ENCODE assay signal across 1 cellular context in the genomic region with DNA sequence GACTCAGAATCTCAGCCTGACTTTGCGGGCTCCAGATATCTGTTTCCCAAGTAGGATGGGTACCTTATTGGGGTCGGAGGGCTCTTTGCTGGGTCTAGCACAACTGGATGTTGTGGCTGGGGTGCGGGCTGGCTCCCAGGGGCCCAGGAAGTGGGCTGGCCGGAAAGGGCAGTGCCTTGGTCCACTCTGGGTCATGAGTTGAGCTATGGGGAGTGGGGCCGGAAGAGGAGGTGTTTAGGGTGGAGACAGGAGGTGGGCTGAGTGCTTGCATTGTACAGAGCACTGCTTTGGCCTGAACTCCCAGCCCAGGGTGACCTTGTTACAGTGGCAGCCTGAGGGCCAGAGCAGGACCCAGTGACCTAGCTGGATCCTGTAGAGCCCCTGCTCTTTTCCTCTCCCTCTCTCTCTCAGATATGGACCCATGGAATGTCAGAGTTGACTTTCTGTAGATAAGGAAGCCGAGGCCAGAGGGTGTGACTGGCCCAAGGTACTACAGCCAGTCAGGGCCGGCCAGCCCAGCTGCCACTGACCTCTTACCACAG.
TF ChIP-seq lines count a peak whose summit lies in the region.

No MANE protein-coding gene starts in this region.

TF ChIP-seq in K562, 482 proteins besides CTCF, POLR2A, EP300 and RAD21 (continued from another document and continues in another):
- TF ChIP-seq, protein P1, sequence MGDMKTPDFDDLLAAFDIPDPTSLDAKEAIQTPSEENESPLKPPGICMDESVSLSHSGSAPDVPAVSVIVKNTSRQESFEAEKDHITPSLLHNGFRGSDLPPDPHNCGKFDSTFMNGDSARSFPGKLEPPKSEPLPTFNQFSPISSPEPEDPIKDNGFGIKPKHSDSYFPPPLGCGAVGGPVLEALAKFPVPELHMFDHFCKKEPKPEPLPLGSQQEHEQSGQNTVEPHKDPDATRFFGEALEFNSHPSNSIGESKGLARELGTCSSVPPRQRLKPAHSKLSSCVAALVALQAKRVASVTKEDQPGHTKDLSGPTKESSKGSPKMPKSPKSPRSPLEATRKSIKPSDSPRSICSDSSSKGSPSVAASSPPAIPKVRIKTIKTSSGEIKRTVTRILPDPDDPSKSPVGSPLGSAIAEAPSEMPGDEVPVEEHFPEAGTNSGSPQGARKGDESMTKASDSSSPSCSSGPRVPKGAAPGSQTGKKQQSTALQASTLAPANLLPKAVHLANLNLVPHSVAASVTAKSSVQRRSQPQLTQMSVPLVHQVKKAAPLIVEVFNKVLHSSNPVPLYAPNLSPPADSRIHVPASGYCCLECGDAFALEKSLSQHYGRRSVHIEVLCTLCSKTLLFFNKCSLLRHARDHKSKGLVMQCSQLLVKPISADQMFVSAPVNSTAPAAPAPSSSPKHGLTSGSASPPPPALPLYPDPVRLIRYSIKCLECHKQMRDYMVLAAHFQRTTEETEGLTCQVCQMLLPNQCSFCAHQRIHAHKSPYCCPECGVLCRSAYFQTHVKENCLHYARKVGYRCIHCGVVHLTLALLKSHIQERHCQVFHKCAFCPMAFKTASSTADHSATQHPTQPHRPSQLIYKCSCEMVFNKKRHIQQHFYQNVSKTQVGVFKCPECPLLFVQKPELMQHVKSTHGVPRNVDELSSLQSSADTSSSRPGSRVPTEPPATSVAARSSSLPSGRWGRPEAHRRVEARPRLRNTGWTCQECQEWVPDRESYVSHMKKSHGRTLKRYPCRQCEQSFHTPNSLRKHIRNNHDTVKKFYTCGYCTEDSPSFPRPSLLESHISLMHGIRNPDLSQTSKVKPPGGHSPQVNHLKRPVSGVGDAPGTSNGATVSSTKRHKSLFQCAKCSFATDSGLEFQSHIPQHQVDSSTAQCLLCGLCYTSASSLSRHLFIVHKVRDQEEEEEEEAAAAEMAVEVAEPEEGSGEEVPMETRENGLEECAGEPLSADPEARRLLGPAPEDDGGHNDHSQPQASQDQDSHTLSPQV (IDR thresholded peaks at IDR 0.05) = peak; percentile 58
- TF ChIP-seq ASH1L (IDR thresholded peaks at IDR 0.05; ENCODE audit: borderline replicate concordance, low read depth, partially characterized antibody) = no peak
- TF ChIP-seq, protein P2, sequence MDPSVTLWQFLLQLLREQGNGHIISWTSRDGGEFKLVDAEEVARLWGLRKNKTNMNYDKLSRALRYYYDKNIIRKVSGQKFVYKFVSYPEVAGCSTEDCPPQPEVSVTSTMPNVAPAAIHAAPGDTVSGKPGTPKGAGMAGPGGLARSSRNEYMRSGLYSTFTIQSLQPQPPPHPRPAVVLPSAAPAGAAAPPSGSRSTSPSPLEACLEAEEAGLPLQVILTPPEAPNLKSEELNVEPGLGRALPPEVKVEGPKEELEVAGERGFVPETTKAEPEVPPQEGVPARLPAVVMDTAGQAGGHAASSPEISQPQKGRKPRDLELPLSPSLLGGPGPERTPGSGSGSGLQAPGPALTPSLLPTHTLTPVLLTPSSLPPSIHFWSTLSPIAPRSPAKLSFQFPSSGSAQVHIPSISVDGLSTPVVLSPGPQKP (CRISPR knock-in tag; IDR thresholded peaks at IDR 0.05) = no peak
- TF ChIP-seq, protein P3, sequence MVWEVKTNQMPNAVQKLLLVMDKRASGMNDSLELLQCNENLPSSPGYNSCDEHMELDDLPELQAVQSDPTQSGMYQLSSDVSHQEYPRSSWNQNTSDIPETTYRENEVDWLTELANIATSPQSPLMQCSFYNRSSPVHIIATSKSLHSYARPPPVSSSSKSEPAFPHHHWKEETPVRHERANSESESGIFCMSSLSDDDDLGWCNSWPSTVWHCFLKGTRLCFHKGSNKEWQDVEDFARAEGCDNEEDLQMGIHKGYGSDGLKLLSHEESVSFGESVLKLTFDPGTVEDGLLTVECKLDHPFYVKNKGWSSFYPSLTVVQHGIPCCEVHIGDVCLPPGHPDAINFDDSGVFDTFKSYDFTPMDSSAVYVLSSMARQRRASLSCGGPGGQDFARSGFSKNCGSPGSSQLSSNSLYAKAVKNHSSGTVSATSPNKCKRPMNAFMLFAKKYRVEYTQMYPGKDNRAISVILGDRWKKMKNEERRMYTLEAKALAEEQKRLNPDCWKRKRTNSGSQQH (CRISPR knock-in tag; IDR thresholded peaks at IDR 0.05) = no peak
- TF ChIP-seq, protein P4, sequence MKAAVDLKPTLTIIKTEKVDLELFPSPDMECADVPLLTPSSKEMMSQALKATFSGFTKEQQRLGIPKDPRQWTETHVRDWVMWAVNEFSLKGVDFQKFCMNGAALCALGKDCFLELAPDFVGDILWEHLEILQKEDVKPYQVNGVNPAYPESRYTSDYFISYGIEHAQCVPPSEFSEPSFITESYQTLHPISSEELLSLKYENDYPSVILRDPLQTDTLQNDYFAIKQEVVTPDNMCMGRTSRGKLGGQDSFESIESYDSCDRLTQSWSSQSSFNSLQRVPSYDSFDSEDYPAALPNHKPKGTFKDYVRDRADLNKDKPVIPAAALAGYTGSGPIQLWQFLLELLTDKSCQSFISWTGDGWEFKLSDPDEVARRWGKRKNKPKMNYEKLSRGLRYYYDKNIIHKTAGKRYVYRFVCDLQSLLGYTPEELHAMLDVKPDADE (conservative IDR thresholded peaks at IDR 0.05; ENCODE audit: control insufficient read depth, low read depth, low read length) = 0 out of 2 replicates have a peak, but pooled peaks have one; percentile 18
- TF ChIP-seq, protein P5, sequence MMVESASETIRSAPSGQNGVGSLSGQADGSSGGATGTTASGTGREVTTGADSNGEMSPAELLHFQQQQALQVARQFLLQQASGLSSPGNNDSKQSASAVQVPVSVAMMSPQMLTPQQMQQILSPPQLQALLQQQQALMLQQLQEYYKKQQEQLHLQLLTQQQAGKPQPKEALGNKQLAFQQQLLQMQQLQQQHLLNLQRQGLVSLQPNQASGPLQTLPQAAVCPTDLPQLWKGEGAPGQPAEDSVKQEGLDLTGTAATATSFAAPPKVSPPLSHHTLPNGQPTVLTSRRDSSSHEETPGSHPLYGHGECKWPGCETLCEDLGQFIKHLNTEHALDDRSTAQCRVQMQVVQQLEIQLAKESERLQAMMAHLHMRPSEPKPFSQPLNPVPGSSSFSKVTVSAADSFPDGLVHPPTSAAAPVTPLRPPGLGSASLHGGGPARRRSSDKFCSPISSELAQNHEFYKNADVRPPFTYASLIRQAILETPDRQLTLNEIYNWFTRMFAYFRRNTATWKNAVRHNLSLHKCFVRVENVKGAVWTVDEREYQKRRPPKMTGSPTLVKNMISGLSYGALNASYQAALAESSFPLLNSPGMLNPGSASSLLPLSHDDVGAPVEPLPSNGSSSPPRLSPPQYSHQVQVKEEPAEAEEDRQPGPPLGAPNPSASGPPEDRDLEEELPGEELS (CRISPR knock-in tag; IDR thresholded peaks at IDR 0.05; ENCODE audit: borderline replicate concordance) = no peak
- TF ChIP-seq, protein P6, sequence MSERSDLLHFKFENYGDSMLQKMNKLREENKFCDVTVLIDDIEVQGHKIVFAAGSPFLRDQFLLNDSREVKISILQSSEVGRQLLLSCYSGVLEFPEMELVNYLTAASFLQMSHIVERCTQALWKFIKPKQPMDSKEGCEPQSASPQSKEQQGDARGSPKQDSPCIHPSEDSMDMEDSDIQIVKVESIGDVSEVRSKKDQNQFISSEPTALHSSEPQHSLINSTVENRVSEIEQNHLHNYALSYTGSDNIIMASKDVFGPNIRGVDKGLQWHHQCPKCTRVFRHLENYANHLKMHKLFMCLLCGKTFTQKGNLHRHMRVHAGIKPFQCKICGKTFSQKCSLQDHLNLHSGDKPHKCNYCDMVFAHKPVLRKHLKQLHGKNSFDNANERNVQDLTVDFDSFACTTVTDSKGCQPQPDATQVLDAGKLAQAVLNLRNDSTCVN (CRISPR knock-in tag; IDR thresholded peaks at IDR 0.05) = no peak
- TF ChIP-seq, protein P7, sequence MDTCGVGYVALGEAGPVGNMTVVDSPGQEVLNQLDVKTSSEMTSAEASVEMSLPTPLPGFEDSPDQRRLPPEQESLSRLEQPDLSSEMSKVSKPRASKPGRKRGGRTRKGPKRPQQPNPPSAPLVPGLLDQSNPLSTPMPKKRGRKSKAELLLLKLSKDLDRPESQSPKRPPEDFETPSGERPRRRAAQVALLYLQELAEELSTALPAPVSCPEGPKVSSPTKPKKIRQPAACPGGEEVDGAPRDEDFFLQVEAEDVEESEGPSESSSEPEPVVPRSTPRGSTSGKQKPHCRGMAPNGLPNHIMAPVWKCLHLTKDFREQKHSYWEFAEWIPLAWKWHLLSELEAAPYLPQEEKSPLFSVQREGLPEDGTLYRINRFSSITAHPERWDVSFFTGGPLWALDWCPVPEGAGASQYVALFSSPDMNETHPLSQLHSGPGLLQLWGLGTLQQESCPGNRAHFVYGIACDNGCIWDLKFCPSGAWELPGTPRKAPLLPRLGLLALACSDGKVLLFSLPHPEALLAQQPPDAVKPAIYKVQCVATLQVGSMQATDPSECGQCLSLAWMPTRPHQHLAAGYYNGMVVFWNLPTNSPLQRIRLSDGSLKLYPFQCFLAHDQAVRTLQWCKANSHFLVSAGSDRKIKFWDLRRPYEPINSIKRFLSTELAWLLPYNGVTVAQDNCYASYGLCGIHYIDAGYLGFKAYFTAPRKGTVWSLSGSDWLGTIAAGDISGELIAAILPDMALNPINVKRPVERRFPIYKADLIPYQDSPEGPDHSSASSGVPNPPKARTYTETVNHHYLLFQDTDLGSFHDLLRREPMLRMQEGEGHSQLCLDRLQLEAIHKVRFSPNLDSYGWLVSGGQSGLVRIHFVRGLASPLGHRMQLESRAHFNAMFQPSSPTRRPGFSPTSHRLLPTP (IDR thresholded peaks at IDR 0.05; ENCODE audit: borderline replicate concordance, extremely low read depth, insufficient read length) = no peak
- TF ChIP-seq MECOM (CRISPR knock-in tag; IDR thresholded peaks at IDR 0.05) = no peak
- no peak for TF ChIP-seq WHSC1 (IDR thresholded peaks at IDR 0.05; ENCODE audit: low read length)
- TF ChIP-seq ADNP (tag; IDR thresholded peaks at IDR 0.05) = no peak
- TF ChIP-seq KLF16 (IDR thresholded peaks at IDR 0.05) = no peak
- TF ChIP-seq, protein P8, sequence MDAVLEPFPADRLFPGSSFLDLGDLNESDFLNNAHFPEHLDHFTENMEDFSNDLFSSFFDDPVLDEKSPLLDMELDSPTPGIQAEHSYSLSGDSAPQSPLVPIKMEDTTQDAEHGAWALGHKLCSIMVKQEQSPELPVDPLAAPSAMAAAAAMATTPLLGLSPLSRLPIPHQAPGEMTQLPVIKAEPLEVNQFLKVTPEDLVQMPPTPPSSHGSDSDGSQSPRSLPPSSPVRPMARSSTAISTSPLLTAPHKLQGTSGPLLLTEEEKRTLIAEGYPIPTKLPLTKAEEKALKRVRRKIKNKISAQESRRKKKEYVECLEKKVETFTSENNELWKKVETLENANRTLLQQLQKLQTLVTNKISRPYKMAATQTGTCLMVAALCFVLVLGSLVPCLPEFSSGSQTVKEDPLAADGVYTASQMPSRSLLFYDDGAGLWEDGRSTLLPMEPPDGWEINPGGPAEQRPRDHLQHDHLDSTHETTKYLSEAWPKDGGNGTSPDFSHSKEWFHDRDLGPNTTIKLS (IDR thresholded peaks at IDR 0.05; ENCODE audit: borderline replicate concordance, low read depth) = no peak
- TF ChIP-seq, protein P9, sequence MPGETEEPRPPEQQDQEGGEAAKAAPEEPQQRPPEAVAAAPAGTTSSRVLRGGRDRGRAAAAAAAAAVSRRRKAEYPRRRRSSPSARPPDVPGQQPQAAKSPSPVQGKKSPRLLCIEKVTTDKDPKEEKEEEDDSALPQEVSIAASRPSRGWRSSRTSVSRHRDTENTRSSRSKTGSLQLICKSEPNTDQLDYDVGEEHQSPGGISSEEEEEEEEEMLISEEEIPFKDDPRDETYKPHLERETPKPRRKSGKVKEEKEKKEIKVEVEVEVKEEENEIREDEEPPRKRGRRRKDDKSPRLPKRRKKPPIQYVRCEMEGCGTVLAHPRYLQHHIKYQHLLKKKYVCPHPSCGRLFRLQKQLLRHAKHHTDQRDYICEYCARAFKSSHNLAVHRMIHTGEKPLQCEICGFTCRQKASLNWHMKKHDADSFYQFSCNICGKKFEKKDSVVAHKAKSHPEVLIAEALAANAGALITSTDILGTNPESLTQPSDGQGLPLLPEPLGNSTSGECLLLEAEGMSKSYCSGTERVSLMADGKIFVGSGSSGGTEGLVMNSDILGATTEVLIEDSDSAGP (CRISPR knock-in tag; IDR thresholded peaks at IDR 0.05) = no peak
- TF ChIP-seq HSF4 (CRISPR knock-in tag; IDR thresholded peaks at IDR 0.05; ENCODE audit: borderline replicate concordance) = no peak
- TF ChIP-seq, protein P10, sequence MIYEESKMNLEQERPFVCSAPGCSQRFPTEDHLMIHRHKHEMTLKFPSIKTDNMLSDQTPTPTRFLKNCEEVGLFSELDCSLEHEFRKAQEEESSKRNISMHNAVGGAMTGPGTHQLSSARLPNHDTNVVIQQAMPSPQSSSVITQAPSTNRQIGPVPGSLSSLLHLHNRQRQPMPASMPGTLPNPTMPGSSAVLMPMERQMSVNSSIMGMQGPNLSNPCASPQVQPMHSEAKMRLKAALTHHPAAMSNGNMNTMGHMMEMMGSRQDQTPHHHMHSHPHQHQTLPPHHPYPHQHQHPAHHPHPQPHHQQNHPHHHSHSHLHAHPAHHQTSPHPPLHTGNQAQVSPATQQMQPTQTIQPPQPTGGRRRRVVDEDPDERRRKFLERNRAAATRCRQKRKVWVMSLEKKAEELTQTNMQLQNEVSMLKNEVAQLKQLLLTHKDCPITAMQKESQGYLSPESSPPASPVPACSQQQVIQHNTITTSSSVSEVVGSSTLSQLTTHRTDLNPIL (CRISPR knock-in tag; IDR thresholded peaks at IDR 0.05) = no peak
- TF ChIP-seq, protein P11, sequence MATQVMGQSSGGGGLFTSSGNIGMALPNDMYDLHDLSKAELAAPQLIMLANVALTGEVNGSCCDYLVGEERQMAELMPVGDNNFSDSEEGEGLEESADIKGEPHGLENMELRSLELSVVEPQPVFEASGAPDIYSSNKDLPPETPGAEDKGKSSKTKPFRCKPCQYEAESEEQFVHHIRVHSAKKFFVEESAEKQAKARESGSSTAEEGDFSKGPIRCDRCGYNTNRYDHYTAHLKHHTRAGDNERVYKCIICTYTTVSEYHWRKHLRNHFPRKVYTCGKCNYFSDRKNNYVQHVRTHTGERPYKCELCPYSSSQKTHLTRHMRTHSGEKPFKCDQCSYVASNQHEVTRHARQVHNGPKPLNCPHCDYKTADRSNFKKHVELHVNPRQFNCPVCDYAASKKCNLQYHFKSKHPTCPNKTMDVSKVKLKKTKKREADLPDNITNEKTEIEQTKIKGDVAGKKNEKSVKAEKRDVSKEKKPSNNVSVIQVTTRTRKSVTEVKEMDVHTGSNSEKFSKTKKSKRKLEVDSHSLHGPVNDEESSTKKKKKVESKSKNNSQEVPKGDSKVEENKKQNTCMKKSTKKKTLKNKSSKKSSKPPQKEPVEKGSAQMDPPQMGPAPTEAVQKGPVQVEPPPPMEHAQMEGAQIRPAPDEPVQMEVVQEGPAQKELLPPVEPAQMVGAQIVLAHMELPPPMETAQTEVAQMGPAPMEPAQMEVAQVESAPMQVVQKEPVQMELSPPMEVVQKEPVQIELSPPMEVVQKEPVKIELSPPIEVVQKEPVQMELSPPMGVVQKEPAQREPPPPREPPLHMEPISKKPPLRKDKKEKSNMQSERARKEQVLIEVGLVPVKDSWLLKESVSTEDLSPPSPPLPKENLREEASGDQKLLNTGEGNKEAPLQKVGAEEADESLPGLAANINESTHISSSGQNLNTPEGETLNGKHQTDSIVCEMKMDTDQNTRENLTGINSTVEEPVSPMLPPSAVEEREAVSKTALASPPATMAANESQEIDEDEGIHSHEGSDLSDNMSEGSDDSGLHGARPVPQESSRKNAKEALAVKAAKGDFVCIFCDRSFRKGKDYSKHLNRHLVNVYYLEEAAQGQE (CRISPR knock-in tag; IDR thresholded peaks at IDR 0.05; ENCODE audit: low read depth) = peak; percentile 56
- no peak for TF ChIP-seq NR2C2 (CRISPR knock-in tag; IDR thresholded peaks at IDR 0.05)
- peak; percentile 85 for TF ChIP-seq NR2C2 (tag; IDR thresholded peaks at IDR 0.05)
- TF ChIP-seq, protein P12, sequence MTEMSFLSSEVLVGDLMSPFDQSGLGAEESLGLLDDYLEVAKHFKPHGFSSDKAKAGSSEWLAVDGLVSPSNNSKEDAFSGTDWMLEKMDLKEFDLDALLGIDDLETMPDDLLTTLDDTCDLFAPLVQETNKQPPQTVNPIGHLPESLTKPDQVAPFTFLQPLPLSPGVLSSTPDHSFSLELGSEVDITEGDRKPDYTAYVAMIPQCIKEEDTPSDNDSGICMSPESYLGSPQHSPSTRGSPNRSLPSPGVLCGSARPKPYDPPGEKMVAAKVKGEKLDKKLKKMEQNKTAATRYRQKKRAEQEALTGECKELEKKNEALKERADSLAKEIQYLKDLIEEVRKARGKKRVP (CRISPR knock-in tag; IDR thresholded peaks at IDR 0.05) = no peak
- TF ChIP-seq RBM22 (IDR thresholded peaks at IDR 0.05; ENCODE audit: low read depth, low read length, poor library complexity, severe bottlenecking) = no peak
- no peak for TF ChIP-seq CBFA2T3 (IDR thresholded peaks at IDR 0.05)
